In the genomic region with DNA sequence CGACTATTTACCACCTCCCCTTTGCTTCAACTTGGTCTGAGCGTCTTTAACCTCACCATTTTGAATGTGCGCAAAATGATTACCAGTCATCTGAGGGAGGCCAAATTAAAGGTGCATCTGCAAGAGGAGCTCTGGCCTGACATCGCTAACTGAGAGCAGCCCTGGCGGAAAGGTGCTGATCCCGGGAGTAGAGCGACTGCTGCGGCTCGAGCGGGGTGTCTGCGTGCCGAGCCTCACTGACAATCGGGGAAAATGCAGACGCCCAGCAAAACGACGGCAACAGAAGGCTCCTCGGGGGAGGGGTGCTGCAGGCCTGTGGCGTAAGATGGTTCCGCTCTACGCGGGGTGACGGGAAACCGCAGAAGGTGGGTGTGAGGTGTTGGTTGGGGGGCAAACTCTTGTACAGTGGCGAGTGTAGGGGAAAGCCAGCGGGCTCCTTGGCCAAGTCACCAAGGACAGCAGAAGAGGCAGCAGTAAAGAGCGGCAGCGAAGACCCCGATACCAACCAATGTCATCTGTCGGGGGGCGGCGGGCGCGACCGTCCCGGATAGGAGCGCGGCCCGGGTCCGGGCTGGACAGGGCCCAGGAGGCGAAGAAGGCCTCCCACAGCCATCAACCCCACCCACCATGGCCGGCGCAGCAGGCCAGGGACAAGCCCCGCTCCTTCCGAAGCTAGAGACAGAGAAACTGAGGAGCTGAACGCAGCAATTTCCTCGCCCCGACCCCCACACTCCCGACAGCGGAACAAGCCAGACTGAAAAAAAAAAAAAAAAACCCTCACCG, we compare ENCODE assay signal across 1 cellular context.
A peak's percentile ranks its signal among the peaks of the same experiment; 100 is the strongest.
TF ChIP-seq lines count a peak whose summit lies in the region.

No MANE protein-coding gene starts in this region.

TF ChIP-seq in HepG2, 621 proteins besides CTCF, POLR2A, EP300 and RAD21 (continued from another document and continues in another):
- TF ChIP-seq PAX8 (CRISPR knock-in tag; IDR thresholded peaks at IDR 0.05; ENCODE audit: borderline replicate concordance): no peak
- TF ChIP-seq HNRNPL (IDR thresholded peaks at IDR 0.05; ENCODE audit: low read depth, low read length): 0 out of 2 replicates have a peak, but pooled peaks have one; percentile 39
- TF ChIP-seq, protein P1, sequence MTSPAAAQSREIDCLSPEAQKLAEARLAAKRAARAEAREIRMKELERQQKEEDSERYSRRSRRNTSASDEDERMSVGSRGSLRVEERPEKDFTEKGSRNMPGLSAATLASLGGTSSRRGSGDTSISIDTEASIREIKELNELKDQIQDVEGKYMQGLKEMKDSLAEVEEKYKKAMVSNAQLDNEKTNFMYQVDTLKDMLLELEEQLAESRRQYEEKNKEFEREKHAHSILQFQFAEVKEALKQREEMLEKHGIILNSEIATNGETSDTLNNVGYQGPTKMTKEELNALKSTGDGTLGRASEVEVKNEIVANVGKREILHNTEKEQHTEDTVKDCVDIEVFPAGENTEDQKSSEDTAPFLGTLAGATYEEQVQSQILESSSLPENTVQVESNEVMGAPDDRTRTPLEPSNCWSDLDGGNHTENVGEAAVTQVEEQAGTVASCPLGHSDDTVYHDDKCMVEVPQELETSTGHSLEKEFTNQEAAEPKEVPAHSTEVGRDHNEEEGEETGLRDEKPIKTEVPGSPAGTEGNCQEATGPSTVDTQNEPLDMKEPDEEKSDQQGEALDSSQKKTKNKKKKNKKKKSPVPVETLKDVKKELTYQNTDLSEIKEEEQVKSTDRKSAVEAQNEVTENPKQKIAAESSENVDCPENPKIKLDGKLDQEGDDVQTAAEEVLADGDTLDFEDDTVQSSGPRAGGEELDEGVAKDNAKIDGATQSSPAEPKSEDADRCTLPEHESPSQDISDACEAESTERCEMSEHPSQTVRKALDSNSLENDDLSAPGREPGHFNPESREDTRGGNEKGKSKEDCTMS (CRISPR knock-in tag; conservative IDR thresholded peaks at IDR 0.05): no peak
- no peak for TF ChIP-seq TP53 (CRISPR knock-in tag; conservative IDR thresholded peaks at IDR 0.05)
- no peak for TF ChIP-seq CAMTA2 (CRISPR knock-in tag; IDR thresholded peaks at IDR 0.05; ENCODE audit: borderline replicate concordance)
- TF ChIP-seq, protein P2, sequence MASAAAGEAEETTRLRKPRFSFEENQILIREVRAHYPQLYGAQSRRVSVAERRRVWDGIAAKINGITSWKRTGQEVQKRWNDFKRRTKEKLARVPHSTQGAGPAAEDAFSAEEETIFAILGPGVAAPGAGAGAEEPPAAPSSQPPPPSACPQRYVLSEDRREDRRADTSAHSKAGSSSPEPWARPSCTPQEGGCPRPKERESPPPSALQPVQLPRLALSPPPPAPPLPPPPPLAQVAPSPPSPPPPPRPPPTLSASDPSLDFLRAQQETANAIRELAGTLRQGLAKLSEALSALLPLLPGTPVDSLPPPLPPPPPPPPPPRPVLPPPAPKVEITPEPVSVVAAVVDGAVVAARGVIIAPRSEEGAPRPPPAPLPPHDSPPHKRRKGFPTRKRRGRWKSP (CRISPR knock-in tag; IDR thresholded peaks at IDR 0.05): no peak
- peak; percentile 33; the same call in 1 of the 2 replicates for TF ChIP-seq ZNF205 (CRISPR knock-in tag; IDR thresholded peaks at IDR 0.05)
- TF ChIP-seq, protein P3, sequence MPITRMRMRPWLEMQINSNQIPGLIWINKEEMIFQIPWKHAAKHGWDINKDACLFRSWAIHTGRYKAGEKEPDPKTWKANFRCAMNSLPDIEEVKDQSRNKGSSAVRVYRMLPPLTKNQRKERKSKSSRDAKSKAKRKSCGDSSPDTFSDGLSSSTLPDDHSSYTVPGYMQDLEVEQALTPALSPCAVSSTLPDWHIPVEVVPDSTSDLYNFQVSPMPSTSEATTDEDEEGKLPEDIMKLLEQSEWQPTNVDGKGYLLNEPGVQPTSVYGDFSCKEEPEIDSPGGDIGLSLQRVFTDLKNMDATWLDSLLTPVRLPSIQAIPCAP (CRISPR knock-in tag; IDR thresholded peaks at IDR 0.05; ENCODE audit: low read depth): no peak
- no peak for TF ChIP-seq NKX3-1 (CRISPR knock-in tag; IDR thresholded peaks at IDR 0.05)
- TF ChIP-seq HOXA3 (CRISPR knock-in tag; IDR thresholded peaks at IDR 0.05): peak; percentile 74; the same call in 1 of the 2 replicates
- TF ChIP-seq ZNF781 (CRISPR knock-in tag; IDR thresholded peaks at IDR 0.05; ENCODE audit: borderline replicate concordance, not compliant biosample characterization): peak; percentile 50
- TF ChIP-seq ERF (CRISPR knock-in tag; IDR thresholded peaks at IDR 0.05): no peak
- no peak for TF ChIP-seq KDM6A (CRISPR knock-in tag; IDR thresholded peaks at IDR 0.05; ENCODE audit: low read depth)
- TF ChIP-seq, protein P4, sequence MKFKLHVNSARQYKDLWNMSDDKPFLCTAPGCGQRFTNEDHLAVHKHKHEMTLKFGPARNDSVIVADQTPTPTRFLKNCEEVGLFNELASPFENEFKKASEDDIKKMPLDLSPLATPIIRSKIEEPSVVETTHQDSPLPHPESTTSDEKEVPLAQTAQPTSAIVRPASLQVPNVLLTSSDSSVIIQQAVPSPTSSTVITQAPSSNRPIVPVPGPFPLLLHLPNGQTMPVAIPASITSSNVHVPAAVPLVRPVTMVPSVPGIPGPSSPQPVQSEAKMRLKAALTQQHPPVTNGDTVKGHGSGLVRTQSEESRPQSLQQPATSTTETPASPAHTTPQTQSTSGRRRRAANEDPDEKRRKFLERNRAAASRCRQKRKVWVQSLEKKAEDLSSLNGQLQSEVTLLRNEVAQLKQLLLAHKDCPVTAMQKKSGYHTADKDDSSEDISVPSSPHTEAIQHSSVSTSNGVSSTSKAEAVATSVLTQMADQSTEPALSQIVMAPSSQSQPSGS (CRISPR knock-in tag; IDR thresholded peaks at IDR 0.05): no peak
- TF ChIP-seq PRMT3 (CRISPR knock-in tag; IDR thresholded peaks at IDR 0.05; ENCODE audit: borderline replicate concordance, low read depth): no peak
- no peak for TF ChIP-seq HDAC6 (IDR thresholded peaks at IDR 0.05; ENCODE audit: low read depth, low read length)
- no peak for TF ChIP-seq SRSF9 (IDR thresholded peaks at IDR 0.05; ENCODE audit: borderline replicate concordance, insufficient read depth, low read depth, low read length, poor library complexity, severe bottlenecking)
- TF ChIP-seq ZNF136 (CRISPR knock-in tag; IDR thresholded peaks at IDR 0.05; ENCODE audit: low read depth): no peak
- no peak for TF ChIP-seq MBD4 (IDR thresholded peaks at IDR 0.05; ENCODE audit: borderline replicate concordance, low read length)
- TF ChIP-seq, protein P5, sequence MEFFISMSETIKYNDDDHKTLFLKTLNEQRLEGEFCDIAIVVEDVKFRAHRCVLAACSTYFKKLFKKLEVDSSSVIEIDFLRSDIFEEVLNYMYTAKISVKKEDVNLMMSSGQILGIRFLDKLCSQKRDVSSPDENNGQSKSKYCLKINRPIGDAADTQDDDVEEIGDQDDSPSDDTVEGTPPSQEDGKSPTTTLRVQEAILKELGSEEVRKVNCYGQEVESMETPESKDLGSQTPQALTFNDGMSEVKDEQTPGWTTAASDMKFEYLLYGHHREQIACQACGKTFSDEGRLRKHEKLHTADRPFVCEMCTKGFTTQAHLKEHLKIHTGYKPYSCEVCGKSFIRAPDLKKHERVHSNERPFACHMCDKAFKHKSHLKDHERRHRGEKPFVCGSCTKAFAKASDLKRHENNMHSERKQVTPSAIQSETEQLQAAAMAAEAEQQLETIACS (CRISPR knock-in tag; IDR thresholded peaks at IDR 0.05): no peak
- no peak for TF ChIP-seq HCFC1 (IDR thresholded peaks at IDR 0.05; ENCODE audit: low read depth, low read length)
- TF ChIP-seq, protein P6, sequence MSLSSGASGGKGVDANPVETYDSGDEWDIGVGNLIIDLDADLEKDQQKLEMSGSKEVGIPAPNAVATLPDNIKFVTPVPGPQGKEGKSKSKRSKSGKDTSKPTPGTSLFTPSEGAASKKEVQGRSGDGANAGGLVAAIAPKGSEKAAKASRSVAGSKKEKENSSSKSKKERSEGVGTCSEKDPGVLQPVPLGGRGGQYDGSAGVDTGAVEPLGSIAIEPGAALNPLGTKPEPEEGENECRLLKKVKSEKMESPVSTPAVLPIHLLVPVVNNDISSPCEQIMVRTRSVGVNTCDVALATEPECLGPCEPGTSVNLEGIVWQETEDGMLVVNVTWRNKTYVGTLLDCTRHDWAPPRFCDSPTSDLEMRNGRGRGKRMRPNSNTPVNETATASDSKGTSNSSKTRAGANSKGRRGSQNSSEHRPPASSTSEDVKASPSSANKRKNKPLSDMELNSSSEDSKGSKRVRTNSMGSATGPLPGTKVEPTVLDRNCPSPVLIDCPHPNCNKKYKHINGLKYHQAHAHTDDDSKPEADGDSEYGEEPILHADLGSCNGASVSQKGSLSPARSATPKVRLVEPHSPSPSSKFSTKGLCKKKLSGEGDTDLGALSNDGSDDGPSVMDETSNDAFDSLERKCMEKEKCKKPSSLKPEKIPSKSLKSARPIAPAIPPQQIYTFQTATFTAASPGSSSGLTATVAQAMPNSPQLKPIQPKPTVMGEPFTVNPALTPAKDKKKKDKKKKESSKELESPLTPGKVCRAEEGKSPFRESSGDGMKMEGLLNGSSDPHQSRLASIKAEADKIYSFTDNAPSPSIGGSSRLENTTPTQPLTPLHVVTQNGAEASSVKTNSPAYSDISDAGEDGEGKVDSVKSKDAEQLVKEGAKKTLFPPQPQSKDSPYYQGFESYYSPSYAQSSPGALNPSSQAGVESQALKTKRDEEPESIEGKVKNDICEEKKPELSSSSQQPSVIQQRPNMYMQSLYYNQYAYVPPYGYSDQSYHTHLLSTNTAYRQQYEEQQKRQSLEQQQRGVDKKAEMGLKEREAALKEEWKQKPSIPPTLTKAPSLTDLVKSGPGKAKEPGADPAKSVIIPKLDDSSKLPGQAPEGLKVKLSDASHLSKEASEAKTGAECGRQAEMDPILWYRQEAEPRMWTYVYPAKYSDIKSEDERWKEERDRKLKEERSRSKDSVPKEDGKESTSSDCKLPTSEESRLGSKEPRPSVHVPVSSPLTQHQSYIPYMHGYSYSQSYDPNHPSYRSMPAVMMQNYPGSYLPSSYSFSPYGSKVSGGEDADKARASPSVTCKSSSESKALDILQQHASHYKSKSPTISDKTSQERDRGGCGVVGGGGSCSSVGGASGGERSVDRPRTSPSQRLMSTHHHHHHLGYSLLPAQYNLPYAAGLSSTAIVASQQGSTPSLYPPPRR (CRISPR knock-in tag; IDR thresholded peaks at IDR 0.05; ENCODE audit: borderline replicate concordance): no peak
- TF ChIP-seq ZNF773 (CRISPR knock-in tag; IDR thresholded peaks at IDR 0.05; ENCODE audit: borderline replicate concordance): no peak
- no peak for TF ChIP-seq MTA3 (CRISPR knock-in tag; IDR thresholded peaks at IDR 0.05)
- TF ChIP-seq ZNF724P (CRISPR knock-in tag; IDR thresholded peaks at IDR 0.05; ENCODE audit: borderline replicate concordance): no peak
- TF ChIP-seq, protein P7, sequence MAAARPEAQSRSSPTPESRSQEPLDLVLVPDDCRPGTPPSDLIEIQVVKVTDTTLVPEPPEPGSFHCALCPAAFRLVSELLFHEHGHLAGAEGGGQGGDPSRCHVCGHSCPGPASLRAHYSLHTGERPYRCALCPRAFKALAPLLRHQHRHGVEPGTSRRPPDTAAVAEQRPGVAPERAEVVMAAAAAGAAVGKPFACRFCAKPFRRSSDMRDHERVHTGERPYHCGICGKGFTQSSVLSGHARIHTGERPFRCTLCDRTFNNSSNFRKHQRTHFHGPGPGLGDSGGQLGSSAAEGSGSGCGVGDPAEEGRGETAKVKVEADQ (CRISPR knock-in tag; IDR thresholded peaks at IDR 0.05; ENCODE audit: borderline replicate concordance): no peak
- TF ChIP-seq ZMAT3 (CRISPR knock-in tag; conservative IDR thresholded peaks at IDR 0.05): no peak
- TF ChIP-seq, protein P8, sequence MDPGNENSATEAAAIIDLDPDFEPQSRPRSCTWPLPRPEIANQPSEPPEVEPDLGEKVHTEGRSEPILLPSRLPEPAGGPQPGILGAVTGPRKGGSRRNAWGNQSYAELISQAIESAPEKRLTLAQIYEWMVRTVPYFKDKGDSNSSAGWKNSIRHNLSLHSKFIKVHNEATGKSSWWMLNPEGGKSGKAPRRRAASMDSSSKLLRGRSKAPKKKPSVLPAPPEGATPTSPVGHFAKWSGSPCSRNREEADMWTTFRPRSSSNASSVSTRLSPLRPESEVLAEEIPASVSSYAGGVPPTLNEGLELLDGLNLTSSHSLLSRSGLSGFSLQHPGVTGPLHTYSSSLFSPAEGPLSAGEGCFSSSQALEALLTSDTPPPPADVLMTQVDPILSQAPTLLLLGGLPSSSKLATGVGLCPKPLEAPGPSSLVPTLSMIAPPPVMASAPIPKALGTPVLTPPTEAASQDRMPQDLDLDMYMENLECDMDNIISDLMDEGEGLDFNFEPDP (CRISPR knock-in tag; conservative IDR thresholded peaks at IDR 0.05): no peak
- 0 out of 2 replicates have a peak, but pooled peaks have one; percentile 32 for TF ChIP-seq ETV6 (CRISPR knock-in tag; conservative IDR thresholded peaks at IDR 0.05)
- TF ChIP-seq, protein P9, sequence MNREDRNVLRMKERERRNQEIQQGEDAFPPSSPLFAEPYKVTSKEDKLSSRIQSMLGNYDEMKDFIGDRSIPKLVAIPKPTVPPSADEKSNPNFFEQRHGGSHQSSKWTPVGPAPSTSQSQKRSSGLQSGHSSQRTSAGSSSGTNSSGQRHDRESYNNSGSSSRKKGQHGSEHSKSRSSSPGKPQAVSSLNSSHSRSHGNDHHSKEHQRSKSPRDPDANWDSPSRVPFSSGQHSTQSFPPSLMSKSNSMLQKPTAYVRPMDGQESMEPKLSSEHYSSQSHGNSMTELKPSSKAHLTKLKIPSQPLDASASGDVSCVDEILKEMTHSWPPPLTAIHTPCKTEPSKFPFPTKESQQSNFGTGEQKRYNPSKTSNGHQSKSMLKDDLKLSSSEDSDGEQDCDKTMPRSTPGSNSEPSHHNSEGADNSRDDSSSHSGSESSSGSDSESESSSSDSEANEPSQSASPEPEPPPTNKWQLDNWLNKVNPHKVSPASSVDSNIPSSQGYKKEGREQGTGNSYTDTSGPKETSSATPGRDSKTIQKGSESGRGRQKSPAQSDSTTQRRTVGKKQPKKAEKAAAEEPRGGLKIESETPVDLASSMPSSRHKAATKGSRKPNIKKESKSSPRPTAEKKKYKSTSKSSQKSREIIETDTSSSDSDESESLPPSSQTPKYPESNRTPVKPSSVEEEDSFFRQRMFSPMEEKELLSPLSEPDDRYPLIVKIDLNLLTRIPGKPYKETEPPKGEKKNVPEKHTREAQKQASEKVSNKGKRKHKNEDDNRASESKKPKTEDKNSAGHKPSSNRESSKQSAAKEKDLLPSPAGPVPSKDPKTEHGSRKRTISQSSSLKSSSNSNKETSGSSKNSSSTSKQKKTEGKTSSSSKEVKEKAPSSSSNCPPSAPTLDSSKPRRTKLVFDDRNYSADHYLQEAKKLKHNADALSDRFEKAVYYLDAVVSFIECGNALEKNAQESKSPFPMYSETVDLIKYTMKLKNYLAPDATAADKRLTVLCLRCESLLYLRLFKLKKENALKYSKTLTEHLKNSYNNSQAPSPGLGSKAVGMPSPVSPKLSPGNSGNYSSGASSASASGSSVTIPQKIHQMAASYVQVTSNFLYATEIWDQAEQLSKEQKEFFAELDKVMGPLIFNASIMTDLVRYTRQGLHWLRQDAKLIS (CRISPR knock-in tag; IDR thresholded peaks at IDR 0.05): 0 out of 2 replicates have a peak, but pooled peaks have one; percentile 26
- no peak for TF ChIP-seq SOX5 (CRISPR knock-in tag; IDR thresholded peaks at IDR 0.05; ENCODE audit: borderline replicate concordance)
- TF ChIP-seq THAP11 (CRISPR knock-in tag; IDR thresholded peaks at IDR 0.05): no peak; the same call in 1 of the 2 replicates
- TF ChIP-seq SKI (IDR thresholded peaks at IDR 0.05; ENCODE audit: partially characterized antibody): no peak
- no peak for TF ChIP-seq ARNT (IDR thresholded peaks at IDR 0.05)
- TF ChIP-seq CENPT (CRISPR knock-in tag; IDR thresholded peaks at IDR 0.05; ENCODE audit: low read depth): no peak
- TF ChIP-seq U2AF1 (optimal IDR thresholded peaks at IDR 0.05; ENCODE audit: low read depth, low read length): no peak
- 0 out of 2 replicates have a peak, but pooled peaks have one; percentile 63 for TF ChIP-seq GFI1 (CRISPR knock-in tag; IDR thresholded peaks at IDR 0.05; ENCODE audit: borderline replicate concordance)
- TF ChIP-seq ZNF720 (CRISPR knock-in tag; IDR thresholded peaks at IDR 0.05): no peak
- TF ChIP-seq SALL1 (CRISPR knock-in tag; IDR thresholded peaks at IDR 0.05): peak; percentile 63
- 0 out of 2 replicates have a peak, but pooled peaks have one; percentile 32 for TF ChIP-seq ZNF878 (CRISPR knock-in tag; IDR thresholded peaks at IDR 0.05)
- no peak for TF ChIP-seq MEIS1 (CRISPR knock-in tag; IDR thresholded peaks at IDR 0.05; ENCODE audit: borderline replicate concordance)
